Comparison of ENCODE assay signal across 23 cellular contexts in the genomic region with DNA sequence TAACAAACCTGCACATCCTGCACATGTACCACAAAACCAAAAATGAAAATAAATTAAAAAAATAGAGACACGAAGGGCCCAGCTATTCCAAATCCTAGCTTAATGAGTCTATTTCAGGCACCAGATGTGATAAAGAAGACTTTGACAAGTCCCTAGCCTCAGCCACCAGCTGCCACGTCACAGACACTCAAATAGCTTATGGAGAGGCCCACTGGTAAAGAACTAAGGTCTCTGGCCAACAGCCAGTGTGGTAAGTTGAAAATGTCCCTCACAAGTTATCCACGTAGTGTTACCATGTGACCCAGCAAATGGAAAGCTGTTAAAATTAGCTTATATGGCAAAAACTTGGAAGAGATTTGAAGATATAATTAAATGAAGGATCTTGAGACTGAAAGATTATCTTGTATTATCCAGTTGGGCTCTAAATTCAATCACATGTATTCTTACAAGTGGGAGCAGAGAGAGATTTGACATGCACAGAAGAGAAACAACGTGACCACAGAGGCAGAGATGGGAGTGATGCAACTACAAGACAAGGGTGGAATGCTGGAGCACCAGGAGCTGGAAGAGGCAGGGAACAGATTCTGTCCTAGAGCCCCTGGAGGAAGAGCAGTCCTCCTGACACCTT. TPM values are rescaled to one million over a fixed set of nuclear protein-coding genes. Genes with fewer than 3 reads are reported as not detected.
DNase-seq lines count a peak whose midpoint lies in the region; ATAC-seq and TF ChIP-seq lines count a peak whose summit lies in the region.
"Had no signal": no experiment of that assay in that cellular context is flagged by ENCODE, and none has a peak within 500 bp of the region (broad histone marks: within the 10 kb centered on the region; RNA-seq: fewer than 3 reads in every experiment).

No MANE protein-coding gene starts in this region.

- H3K27me3 ChIP-seq in cardiac muscle cell (no peaks in the 10 kb centered on the region), spleen (replicated peaks in 1 of 7) (no peaks in the 10 kb centered on the region), mammary epithelial cell (ENCODE audit: insufficient read depth, low read length) (no peaks in the 10 kb centered on the region)
- H3K27me3 ChIP-seq: gastrocnemius medialis, transverse colon had no signal

- H3K9me3 ChIP-seq in T-helper 17 cell (ENCODE audit: control insufficient read depth, low read length, poor library complexity, severe bottlenecking) = no peaks in the 10 kb centered on the region
- H3K9me3 ChIP-seq in cardiac muscle cell (ENCODE audit: low read depth) = no peaks in the 10 kb centered on the region
- no peaks in the 10 kb centered on the region for H3K9me3 ChIP-seq in spleen
- H3K9me3 ChIP-seq in mammary epithelial cell (replicated peaks; ENCODE audit: insufficient read depth, low read length) = no peaks in the 10 kb centered on the region
- H3K9me3 ChIP-seq: gastrocnemius medialis, transverse colon had no signal

- H3K79me2 ChIP-seq in mammary epithelial cell (ENCODE audit: insufficient read depth, low read length) = no peaks in the 10 kb centered on the region

- no peak overlapping the region for H3K4me3 Mint-ChIP-seq in activated CD8-positive, alpha-beta memory T cell treated with anti-CD3 and anti-CD28 coated beads, Interleukin-2, amount 10 ng/mL, durations not matched to agents 7 days and 5 days
- H3K4me3 Mint-ChIP-seq in T-helper 17 cell = no peak overlapping the region
- H3K4me3 Mint-ChIP-seq: activated T-helper 17 cell treated with anti-CD3 and anti-CD28 coated beads, Interleukin-2, amount 50 U/mL, for 72 hours; nephron; stimulated activated memory B cell treated with anti-CD40 and anti-IgM and Interleukin-4, amounts not matched to agents 10 μg/mL and 1 μg/mL and 100 μg/mL, for 72 hours had no signal

- H3K9me3 Mint-ChIP-seq in activated CD8-positive, alpha-beta memory T cell treated with anti-CD3 and anti-CD28 coated beads, Interleukin-2, amount 10 ng/mL, durations not matched to agents 7 days and 5 days (ENCODE audit: low read depth) = peaks cover 3% of the 10 kb centered on the region
- H3K9me3 Mint-ChIP-seq: activated T-helper 17 cell treated with anti-CD3 and anti-CD28 coated beads, Interleukin-2, amount 50 U/mL, for 72 hours; stimulated activated memory B cell treated with anti-CD40 and anti-IgM and Interleukin-4, amounts not matched to agents 10 μg/mL and 1 μg/mL and 100 μg/mL, for 72 hours had no signal

- H3K4me1 Mint-ChIP-seq in activated CD8-positive, alpha-beta memory T cell treated with anti-CD3 and anti-CD28 coated beads, Interleukin-2, amount 10 ng/mL, durations not matched to agents 7 days and 5 days = peaks cover 27% of the 10 kb centered on the region
- H3K4me1 Mint-ChIP-seq in T-helper 17 cell = peaks cover 6% of the 10 kb centered on the region
- H3K4me1 Mint-ChIP-seq: stimulated activated memory B cell treated with anti-CD40 and anti-IgM and Interleukin-4, amounts not matched to agents 10 μg/mL and 1 μg/mL and 100 μg/mL, for 72 hours had no signal

- no peak overlapping the region for H2AFZ ChIP-seq in mammary epithelial cell (ENCODE audit: low read depth, low read length)

- peaks cover 4% of the 10 kb centered on the region for H3K36me3 Mint-ChIP-seq in activated CD8-positive, alpha-beta memory T cell treated with anti-CD3 and anti-CD28 coated beads, Interleukin-2, amount 10 ng/mL, durations not matched to agents 7 days and 5 days
- no peaks in the 10 kb centered on the region for H3K36me3 Mint-ChIP-seq in T-helper 17 cell (ENCODE audit: low read depth)
- H3K36me3 Mint-ChIP-seq: stimulated activated memory B cell treated with anti-CD40 and anti-IgM and Interleukin-4, amounts not matched to agents 10 μg/mL and 1 μg/mL and 100 μg/mL, for 72 hours had no signal

- 57 to 66% (median 62%) methylated on average over 4 of the region's 4 CpGs for WGBS in spleen, 5 donors
- WGBS in mammary epithelial cell (ENCODE audit: low coverage, missing lambda C conversion rate) = 67% methylated on average over 4 of the region's 4 CpGs

- intact Hi-C loops in spleen (cut with DNase I; ENCODE audit: low total_unique reads) (no loop called here), mammary epithelial cell (cut with micrococcal nuclease) (no loop called here)

- in situ Hi-C loops in mammary epithelial cell (cut with MboI; ENCODE audit: low sequenced_read_pairs in 2 of 2) = no loop called here

- dilution Hi-C loops in mammary epithelial cell (cut with HindIII; ENCODE audit: low sequenced_read_pairs) = no loop called here

- no peaks in the 10 kb centered on the region for H4K20me1 ChIP-seq in mammary epithelial cell (ENCODE audit: insufficient read depth, low read length)

- DNase-seq in activated CD8-positive, alpha-beta memory T cell treated with anti-CD3 and anti-CD28 coated beads, Interleukin-2, amount 10 ng/mL, durations not matched to agents 7 days and 5 days = no peak
- DNase-seq in activated CD8-positive, alpha-beta memory T cell treated with anti-CD3 and anti-CD28 coated beads, Interleukin-2, amount 50 U/mL, for 4 hours = no peak
- DNase-seq in T-helper 17 cell (no peak), cardiac muscle cell (ENCODE audit: low read depth in 1 of 2, low spot score in 1 of 2) (peak; percentile 51 to 64), spleen (peak; percentile 12), mammary epithelial cell (no peak), D341Med (ENCODE audit: low spot score) (no peak)
- DNase-seq: activated CD4-positive, alpha-beta T cell treated with anti-CD3 and anti-CD28 coated beads, Interleukin-2, amount 50 U/mL, for 48 hours; amygdala; DMS79; gastrocnemius medialis; NCI-H1105; stimulated activated CD4-positive, alpha-beta T cell treated with anti-CD3 and anti-CD28 coated beads, Interleukin-12 subunit alpha, Interleukin-12 subunit beta, amount 100 ng/mL, for 4 hours; transverse colon had no signal

- no peaks in the 10 kb centered on the region for H3K27me3 Mint-ChIP-seq in activated CD8-positive, alpha-beta memory T cell treated with anti-CD3 and anti-CD28 coated beads, Interleukin-2, amount 10 ng/mL, durations not matched to agents 7 days and 5 days
- H3K27me3 Mint-ChIP-seq in T-helper 17 cell = no peaks in the 10 kb centered on the region
- H3K27me3 Mint-ChIP-seq: activated T-helper 17 cell treated with anti-CD3 and anti-CD28 coated beads, Interleukin-2, amount 50 U/mL, for 72 hours; stimulated activated memory B cell treated with anti-CD40 and anti-IgM and Interleukin-4, amounts not matched to agents 10 μg/mL and 1 μg/mL and 100 μg/mL, for 72 hours had no signal

- peak overlapping the region; percentile 16 for H3K27ac Mint-ChIP-seq in activated CD8-positive, alpha-beta memory T cell treated with anti-CD3 and anti-CD28 coated beads, Interleukin-2, amount 10 ng/mL, durations not matched to agents 7 days and 5 days
- H3K27ac Mint-ChIP-seq in T-helper 17 cell = peak overlapping the region; percentile 76
- H3K27ac Mint-ChIP-seq: activated T-helper 17 cell treated with anti-CD3 and anti-CD28 coated beads, Interleukin-2, amount 50 U/mL, for 72 hours; nephron; progenitor cell of endocrine pancreas; stimulated activated memory B cell treated with anti-CD40 and anti-IgM and Interleukin-4, amounts not matched to agents 10 μg/mL and 1 μg/mL and 100 μg/mL, for 72 hours had no signal

- H3K4me3 ChIP-seq in cardiac muscle cell (no peak overlapping the region), spleen (no peak overlapping the region), mammary epithelial cell (replicated peaks in 1 of 3; ENCODE audit: insufficient read depth in 1 of 3, low read depth in 2 of 3, low read length in 3 of 3) (no peak overlapping the region)
- H3K4me3 ChIP-seq: gastrocnemius medialis, lung, transverse colon had no signal

- CTCF ChIA-PET in activated CD8-positive, alpha-beta memory T cell treated with anti-CD3 and anti-CD28 coated beads, Interleukin-2, amount 10 ng/mL, durations not matched to agents 7 days and 5 days (lab: Charles Lee) = interaction anchor here (1.0 to 5.9 kb wide), 8 partner anchors 18 to 214 kb away, joined by 3 to 42 read pairs (median 4); partner anchors contain the start of gene IREB2
- CTCF ChIA-PET in mammary epithelial cell (lab: Charles Lee; ENCODE audit: low non-redundant PET) = no interaction called here

- H3K36me3 ChIP-seq in cardiac muscle cell (no peaks in the 10 kb centered on the region), spleen (no peaks in the 10 kb centered on the region), mammary epithelial cell (ENCODE audit: insufficient read depth, low read length) (no peaks in the 10 kb centered on the region)
- H3K36me3 ChIP-seq: gastrocnemius medialis, transverse colon had no signal

- BruUV-seq in mammary epithelial cell (replicated peaks; lab: Mats Ljungman, UMichigan) = no TSS peak

- no peak overlapping the region for H3K4me2 ChIP-seq in mammary epithelial cell (ENCODE audit: insufficient read depth, low read depth, low read length)
- H3K4me2 ChIP-seq: KMS-11 had no signal

- H3K27ac ChIP-seq in cardiac muscle cell (peak overlapping the region; percentile 13), spleen (peak overlapping the region in 3 of 8 donors; percentile 10 to 39 (median 15)), mammary epithelial cell (ENCODE audit: insufficient read depth, low read depth, low read length) (no peak overlapping the region)
- H3K27ac ChIP-seq: C4-2B, gastrocnemius medialis, KMS-11, transverse colon had no signal

- H3K9ac ChIP-seq in mammary epithelial cell (ENCODE audit: insufficient read depth, low read length) = no peak overlapping the region
- H3K9ac ChIP-seq: KMS-11 had no signal

- ATAC-seq in activated CD8-positive, alpha-beta memory T cell treated with anti-CD3 and anti-CD28 coated beads, Interleukin-2, amount 10 ng/mL, durations not matched to agents 7 days and 5 days = no peak
- no peak for ATAC-seq in T-helper 17 cell
- ATAC-seq in HG02798 (IDR thresholded peaks at IDR 0.05; ENCODE audit: poor library complexity, unreplicated experiment) = no peak
- ATAC-seq: gastrocnemius medialis; stimulated activated memory B cell treated with anti-CD40 and anti-IgM and Interleukin-4, amounts not matched to agents 10 μg/mL and 1 μg/mL and 100 μg/mL, for 72 hours had no signal

- H3K4me1 ChIP-seq in cardiac muscle cell (ENCODE audit: low read depth) (peaks cover 12% of the 10 kb centered on the region), spleen (no peaks in the 10 kb centered on the region), mammary epithelial cell (ENCODE audit: insufficient read depth, low read length) (no peaks in the 10 kb centered on the region)

- TF ChIP-seq CTCF in cardiac muscle cell (IDR thresholded peaks at IDR 0.05; ENCODE audit: low read depth, low read length) (no peak), spleen (IDR thresholded peaks at IDR 0.05 in 8 of 11, conservative IDR thresholded peaks at IDR 0.05 in 3 of 11) (no peak), mammary epithelial cell (conservative IDR thresholded peaks at IDR 0.05 in 1 of 2, IDR thresholded peaks at IDR 0.05 in 1 of 2; ENCODE audit: extremely low read depth in 1 of 2, insufficient read depth in 1 of 2, low read depth in 1 of 2, low read length in 2 of 2) (no peak)

- no peak for TF ChIP-seq POLR2A in spleen (IDR thresholded peaks at IDR 0.05)

RNA-seq across cellular contexts. Expression of gene ACSBG1, which starts 10.9 kb away (rescaled TPM):
- under 1 TPM in 1 of 2 experiments, not detected in 1; 0.28 TPM for total RNA-seq in activated CD8-positive, alpha-beta memory T cell treated with anti-CD3 and anti-CD28 coated beads, Interleukin-2, amount 10 ng/mL, durations not matched to agents 7 days and 5 days
- 1 to 10 TPM in 1 of 2 donors, under 1 TPM in 1; 0.05 to 1.1 TPM for total RNA-seq in T-helper 17 cell
- total RNA-seq in cardiac muscle cell = 0.24 and 1.6 TPM in 2 replicates
- polyA plus RNA-seq in cardiac muscle cell = 0.12 and 0.13 TPM in 2 replicates
- under 1 TPM in 3 of 7 donors, not detected in 4; 0.16 to 0.26 (median 0.23) TPM for total RNA-seq in spleen
- under 1 TPM; 0.19 to 0.33 (median 0.28) TPM for polyA plus RNA-seq in spleen
- total RNA-seq in mammary epithelial cell = under 1 TPM in 1 of 2 donors, not detected in 1; under 0.01 TPM
- not detected for polyA plus RNA-seq in mammary epithelial cell
- not detected for polyA minus RNA-seq in mammary epithelial cell
- total RNA-seq: activated T-helper 17 cell treated with anti-CD3 and anti-CD28 coated beads, Interleukin-2, amount 50 U/mL, for 72 hours; progenitor cell of endocrine pancreas had no signal

RNA-seq across cellular contexts. Expression of gene DNAJA4, which starts 40.9 kb away (rescaled TPM):
- 10 to 100 TPM; 34.0 to 35.8 TPM for total RNA-seq in activated CD8-positive, alpha-beta memory T cell treated with anti-CD3 and anti-CD28 coated beads, Interleukin-2, amount 10 ng/mL, durations not matched to agents 7 days and 5 days
- total RNA-seq in T-helper 17 cell (10 to 100 TPM; 28.0 to 30.3 TPM), cardiac muscle cell (1.4 and 3.2 TPM in 2 replicates), spleen (10 to 100 TPM; 12.7 to 51.7 (median 18.1) TPM), mammary epithelial cell (1 to 10 TPM in 1 of 2 donors, not detected in 1; 8.2 TPM)
- polyA plus RNA-seq in cardiac muscle cell (3.4 and 4.9 TPM in 2 replicates), spleen (10 to 100 TPM in 1 of 3 donors, 1 to 10 TPM in 2; 6.0 to 10.5 (median 7.2) TPM), mammary epithelial cell (0.18 TPM)
- polyA minus RNA-seq in mammary epithelial cell = not detected
- total RNA-seq: H4 had no signal

Comparison
In these comparisons a context has a peak if more than half of its experiments do, and no peak if none do; other contexts are left out.
1. DNase-seq: peak in cardiac muscle cell (2 of 2) and spleen (single experiment); none in activated CD8-positive, alpha-beta memory T cell treated with anti-CD3 and anti-CD28 coated beads, Interleukin-2, amount 10 ng/mL, durations not matched to agents 7 days and 5 days (single experiment), activated CD8-positive, alpha-beta memory T cell treated with anti-CD3 and anti-CD28 coated beads, Interleukin-2, amount 50 U/mL, for 4 hours (single experiment), T-helper 17 cell (0 of 3), mammary epithelial cell (single experiment) and D341Med (single experiment).